8 cellular contexts compared by ENCODE assay signal in genomic region chr7:4641091-4641666, GRCh38. TPM values are rescaled to one million over a fixed set of nuclear protein-coding genes. Genes with fewer than 3 reads are reported as not detected.
DNase-seq lines count a peak whose midpoint lies in the region; ATAC-seq and TF ChIP-seq lines count a peak whose summit lies in the region.

No MANE protein-coding gene starts in this region.

- peaks cover 19% of the 10 kb centered on the region for H3K36me3 Mint-ChIP-seq in effector memory CD8-positive, alpha-beta T cell (ENCODE audit: insufficient read depth)

- peak; percentile 35 for ATAC-seq in effector memory CD8-positive, alpha-beta T cell (replicated peaks)
- ATAC-seq in HG03565 (IDR thresholded peaks at IDR 0.05; ENCODE audit: unreplicated experiment) = no peak

- DNase-seq in NCI-H146 treated with DMSO at 0.1 percent for 48 hours (lab: John Stamatoyannopoulos, UW; ENCODE audit: unreplicated experiment) (peak; percentile 41), NCI-H146 (lab: John Stamatoyannopoulos, UW) (no peak), MG63 (no peak), ovary (no peak), RKO (ENCODE audit: low spot score) (no peak), dedifferentiated amniotic fluid mesenchymal stem cell (ENCODE audit: extremely low spot score) (no peak)
- no peak for DNase-seq in effector memory CD8-positive, alpha-beta T cell

- H3K27me3 ChIP-seq in MG63 = no peaks in the 10 kb centered on the region
- H3K27me3 ChIP-seq in ovary = no peaks in the 10 kb centered on the region

- peaks cover 5 to 19% of the 10 kb centered on the region in 2 donors for H3K27me3 Mint-ChIP-seq in effector memory CD8-positive, alpha-beta T cell

- H3K36me3 ChIP-seq in MG63 = no peaks in the 10 kb centered on the region; the same call in 1 of the 2 replicates
- no peaks in the 10 kb centered on the region for H3K36me3 ChIP-seq in ovary

- TF ChIP-seq CTCF in ovary (IDR thresholded peaks at IDR 0.05) = peak in 1 of 3 donors; percentile 12

- H3K27ac ChIP-seq in ovary = peak overlapping the region in 1 of 2 donors; percentile 86

- peak overlapping the region; percentile 35 to 92 for H3K27ac Mint-ChIP-seq in effector memory CD8-positive, alpha-beta T cell

- no peak for TF ChIP-seq EP300 in ovary (IDR thresholded peaks at IDR 0.05)

- peaks cover 12 to 13% of the 10 kb centered on the region in 2 donors for H3K4me1 Mint-ChIP-seq in effector memory CD8-positive, alpha-beta T cell (ENCODE audit: low read depth in 2 of 2)

- H3K9me3 ChIP-seq in MG63 (no peaks in the 10 kb centered on the region), ovary (no peaks in the 10 kb centered on the region)

- H3K4me3 ChIP-seq in MG63 (peak overlapping the region; percentile 72), ovary (peak overlapping the region; percentile 74)

- 26 to 30% (median 29%) methylated on average over 18 of the region's 18 CpGs for WGBS in ovary, 3 donors

- no peaks in the 10 kb centered on the region for H3K9me3 Mint-ChIP-seq in effector memory CD8-positive, alpha-beta T cell

- peaks cover 1% of the 10 kb centered on the region for H3K4me1 ChIP-seq in ovary (ENCODE audit: insufficient read depth)

- intact Hi-C loops in ovary (cut with DNase I) = loop anchor here in 2 of 4 donors (5.0 kb wide), 2 partner anchors 41 to 111 kb away; partner anchors contain the start of gene FOXK1 (in 2 of the 2)

- no peak for TF ChIP-seq POLR2A in ovary (IDR thresholded peaks at IDR 0.05)

- H3K4me3 Mint-ChIP-seq in effector memory CD8-positive, alpha-beta T cell = peak overlapping the region; percentile 86 to 87

RNA-seq across cellular contexts. Expression of gene FOXK1, which starts 40.9 kb away (rescaled TPM):
- total RNA-seq in MG63 (2014; rRNA removed; shearing (Covaris generic); ENCODE audit: low replicate concordance) = 21.8 and 23.9 TPM in 2 replicates
- 10 to 100 TPM; 10.9 to 43.9 (median 32.6) TPM for total RNA-seq in ovary
- polyA plus RNA-seq in ovary = 10 to 100 TPM in 1 of 2 donors, 1 to 10 TPM in 1; 5.8 to 10.4 TPM
